In genomic region chr3:173632945-173633344, GRCh38 we compare ENCODE assay signal across 6 cellular contexts.
"Had no signal": no experiment of that assay in that cellular context is flagged by ENCODE, and none has a peak within 500 bp of the region (broad histone marks: within the 10 kb centered on the region; RNA-seq: fewer than 3 reads in every experiment).

No MANE protein-coding gene starts in this region.

- H3K4me3 Mint-ChIP-seq: IgD-negative memory B cell had no signal

- H3K36me3 Mint-ChIP-seq: IgD-negative memory B cell had no signal

- ATAC-seq: HepG2 had no signal

- H3K27ac Mint-ChIP-seq: IgD-negative memory B cell had no signal

- H3K27me3 Mint-ChIP-seq: IgD-negative memory B cell had no signal

- H3K4me1 Mint-ChIP-seq: IgD-negative memory B cell had no signal

- DNase-seq: GOT3, H7, HCEC 1CT, KBM-7 had no signal
